16 cellular contexts compared by ENCODE assay signal in the genomic region with DNA sequence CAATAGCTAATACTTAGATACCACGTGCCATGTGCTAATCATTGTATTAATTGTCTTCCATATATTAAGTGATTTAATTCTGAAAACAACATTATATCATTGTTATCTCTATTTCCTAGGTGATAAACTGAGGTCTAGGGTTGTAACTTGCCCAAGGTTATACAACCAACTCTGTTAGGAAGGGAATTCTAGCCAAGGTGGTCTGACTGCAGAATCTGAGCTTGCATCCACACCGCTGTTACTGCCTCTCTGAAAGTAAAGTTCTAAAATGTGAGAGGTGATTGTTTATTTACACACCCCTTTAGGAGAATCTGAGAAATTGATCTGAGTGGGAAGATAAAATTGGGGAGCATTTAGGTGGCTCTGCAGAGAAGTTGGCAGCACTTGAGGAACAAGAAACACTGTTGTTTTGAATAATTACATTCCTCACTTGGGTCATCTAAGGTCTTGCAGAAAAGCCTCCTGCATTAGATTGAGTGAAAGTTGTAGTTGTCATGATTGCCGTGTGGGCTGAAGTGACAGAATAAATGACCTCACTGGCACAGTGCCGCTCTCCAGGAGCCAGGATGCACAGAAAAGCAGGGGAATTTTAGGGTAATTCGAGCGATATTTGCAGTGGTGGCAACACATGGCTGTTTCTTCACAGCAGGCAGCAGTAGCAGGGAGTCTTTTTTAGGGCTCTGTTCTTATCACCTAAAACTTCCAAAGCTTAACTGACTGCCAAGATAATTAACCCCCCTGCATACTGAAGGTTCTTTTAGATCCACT.
DNase-seq lines count a peak whose midpoint lies in the region; ATAC-seq and TF ChIP-seq lines count a peak whose summit lies in the region.
"Had no signal": no experiment of that assay in that cellular context is flagged by ENCODE, and none has a peak within 500 bp of the region (broad histone marks: within the 10 kb centered on the region; RNA-seq: fewer than 3 reads in every experiment).

No MANE protein-coding gene starts in this region.

- no peak overlapping the region for H3K4me3 Mint-ChIP-seq in effector memory CD8-positive, alpha-beta T cell
- H3K4me3 Mint-ChIP-seq: stimulated activated naive B cell treated with anti-CD40 and anti-IgM and Interleukin-4, amounts not matched to agents 10 μg/mL and 1 μg/mL and 100 μg/mL, for 72 hours had no signal

- peak; percentile 39 for DNase-seq in AG10803 (ENCODE audit: low read depth)
- DNase-seq in amniotic epithelial cell (ENCODE audit: low read depth): peak; percentile 9
- peak; percentile 3 for DNase-seq in left kidney (ENCODE audit: low read depth, low spot score)
- no peak for DNase-seq in stimulated activated CD8-positive, alpha-beta memory T cell treated with anti-CD3 and anti-CD28 coated beads, Interleukin-4, amount 100 ng/mL, for 48 hours
- no peak for DNase-seq in DMS114 treated with DMSO at 0.1 percent for 48 hours (lab: John Stamatoyannopoulos, UW; ENCODE audit: unreplicated experiment)
- DNase-seq in NCI-H1436 treated with DMSO at 0.1 percent for 48 hours (lab: John Stamatoyannopoulos, UW): no peak
- no peak for DNase-seq in effector memory CD8-positive, alpha-beta T cell
- DNase-seq: activated CD4-positive, CD25-positive, alpha-beta regulatory T cell treated with anti-CD3 and anti-CD28 coated beads, Interleukin-2, amount 50 U/mL, for 72 hours; AML-193; DND-41; NK-92 treated with Interleukin-12 subunit alpha and Interleukin-12 subunit beta, amount 100 ng/mL, for 24 hours; stimulated activated CD4-positive, alpha-beta T cell treated with anti-CD3 and anti-CD28 coated beads, Interleukin-2, amount 100 ng/mL, for 48 hours; stimulated activated naive B cell treated with anti-CD40 and anti-IgM and Interleukin-4, amounts not matched to agents 10 μg/mL and 1 μg/mL and 100 μg/mL, for 72 hours had no signal

- peaks cover 14% of the 10 kb centered on the region for H3K4me1 ChIP-seq in HEK293 (ENCODE audit: control insufficient read depth, insufficient read depth, low read length)
- H3K4me1 ChIP-seq: breast epithelium had no signal

- TF ChIP-seq CTCF in AG10803 (conservative IDR thresholded peaks at IDR 0.05; ENCODE audit: low read length) (no peak), HEK293 (tag by site-specific recombination; IDR thresholded peaks at IDR 0.05) (no peak)

- peaks cover 0 to 1% of the 10 kb centered on the region in 2 donors for H3K9me3 Mint-ChIP-seq in effector memory CD8-positive, alpha-beta T cell

- H3K4me3 ChIP-seq in AG10803 (ENCODE audit: low read length) (no peak overlapping the region), HEK293 (ENCODE audit: low read depth, low read length) (no peak overlapping the region)
- H3K4me3 ChIP-seq: breast epithelium had no signal

- POLR2A ChIA-PET in HEK293 (lab: Yijun Ruan, JAX): no interaction called here

- no peaks in the 10 kb centered on the region for H3K36me3 ChIP-seq in HEK293 (ENCODE audit: control insufficient read depth in 2 of 2, insufficient read depth in 1 of 2, low read length in 2 of 2)
- H3K36me3 ChIP-seq: breast epithelium had no signal

- CTCF ChIA-PET in HEK293 (lab: Yijun Ruan, JAX): interaction anchor here (0.9 kb wide), 1 partner anchor 59 kb away, joined by 3 read pairs; no protein-coding TSS in a partner anchor

- H3K27me3 Mint-ChIP-seq in effector memory CD8-positive, alpha-beta T cell: no peaks in the 10 kb centered on the region
- H3K27me3 Mint-ChIP-seq: progenitor cell of endocrine pancreas; stimulated activated naive B cell treated with anti-CD40 and anti-IgM and Interleukin-4, amounts not matched to agents 10 μg/mL and 1 μg/mL and 100 μg/mL, for 72 hours had no signal

- no peak for ATAC-seq in effector memory CD8-positive, alpha-beta T cell (replicated peaks)

- H3K27ac ChIP-seq in HEK293 (ENCODE audit: extremely low read depth, low read depth, low read length): peak overlapping the region; percentile 53
- H3K27ac ChIP-seq: breast epithelium had no signal

- H3K9me3 ChIP-seq in HEK293 (ENCODE audit: control insufficient read depth, insufficient read depth, low read depth, low read length): no peaks in the 10 kb centered on the region
- H3K9me3 ChIP-seq: breast epithelium had no signal

- no peak overlapping the region for H3K27ac Mint-ChIP-seq in effector memory CD8-positive, alpha-beta T cell
- H3K27ac Mint-ChIP-seq: progenitor cell of endocrine pancreas; stimulated activated naive B cell treated with anti-CD40 and anti-IgM and Interleukin-4, amounts not matched to agents 10 μg/mL and 1 μg/mL and 100 μg/mL, for 72 hours had no signal

- H3K36me3 Mint-ChIP-seq in effector memory CD8-positive, alpha-beta T cell (ENCODE audit: insufficient read depth): no peaks in the 10 kb centered on the region
- H3K36me3 Mint-ChIP-seq: stimulated activated naive B cell treated with anti-CD40 and anti-IgM and Interleukin-4, amounts not matched to agents 10 μg/mL and 1 μg/mL and 100 μg/mL, for 72 hours had no signal

- no peaks in the 10 kb centered on the region for H3K4me1 Mint-ChIP-seq in effector memory CD8-positive, alpha-beta T cell (ENCODE audit: low read depth in 2 of 2)
- H3K4me1 Mint-ChIP-seq: stimulated activated naive B cell treated with anti-CD40 and anti-IgM and Interleukin-4, amounts not matched to agents 10 μg/mL and 1 μg/mL and 100 μg/mL, for 72 hours had no signal

TF ChIP-seq in HEK293, 187 proteins besides CTCF, POLR2A, EP300 and RAD21 (continues in another document):
- TF ChIP-seq, protein P1, sequence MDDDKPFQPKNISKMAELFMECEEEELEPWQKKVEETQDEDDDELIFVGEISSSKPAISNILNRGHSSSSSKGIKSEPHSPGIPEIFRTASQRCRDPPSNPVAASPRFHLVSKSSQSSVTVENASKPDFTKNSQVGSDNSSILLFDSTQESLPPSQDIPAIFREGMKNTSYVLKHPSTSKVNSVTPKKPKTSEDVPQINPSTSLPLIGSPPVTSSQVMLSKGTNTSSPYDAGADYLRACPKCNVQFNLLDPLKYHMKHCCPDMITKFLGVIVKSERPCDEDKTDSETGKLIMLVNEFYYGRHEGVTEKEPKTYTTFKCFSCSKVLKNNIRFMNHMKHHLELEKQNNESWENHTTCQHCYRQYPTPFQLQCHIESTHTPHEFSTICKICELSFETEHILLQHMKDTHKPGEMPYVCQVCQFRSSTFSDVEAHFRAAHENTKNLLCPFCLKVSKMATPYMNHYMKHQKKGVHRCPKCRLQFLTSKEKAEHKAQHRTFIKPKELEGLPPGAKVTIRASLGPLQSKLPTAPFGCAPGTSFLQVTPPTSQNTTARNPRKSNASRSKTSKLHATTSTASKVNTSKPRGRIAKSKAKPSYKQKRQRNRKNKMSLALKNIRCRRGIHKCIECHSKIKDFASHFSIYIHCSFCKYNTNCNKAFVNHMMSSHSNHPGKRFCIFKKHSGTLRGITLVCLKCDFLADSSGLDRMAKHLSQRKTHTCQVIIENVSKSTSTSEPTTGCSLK (tag by site-specific recombination; IDR thresholded peaks at IDR 0.05): no peak
- TF ChIP-seq ZNF621 (tag by site-specific recombination; IDR thresholded peaks at IDR 0.05): no peak
- TF ChIP-seq MZF1 (tag by site-specific recombination; IDR thresholded peaks at IDR 0.05; ENCODE audit: borderline replicate concordance): 0 out of 2 replicates have a peak, but pooled peaks have one; percentile 14
- no peak for TF ChIP-seq ZFP3 (tag by site-specific recombination; IDR thresholded peaks at IDR 0.05; ENCODE audit: low read depth)
- 0 out of 2 replicates have a peak, but pooled peaks have one; percentile 19 for TF ChIP-seq ZNF24 (tag by site-specific recombination; IDR thresholded peaks at IDR 0.05)
- peak; percentile 68; the same call in 1 of the 2 replicates for TF ChIP-seq TRIM28 (IDR thresholded peaks at IDR 0.05; ENCODE audit: borderline replicate concordance, low read length)
- TF ChIP-seq GLIS1 (tag by site-specific recombination; IDR thresholded peaks at IDR 0.05): peak; percentile 99
- no peak for TF ChIP-seq ZNF174 (tag by site-specific recombination; IDR thresholded peaks at IDR 0.05)
- TF ChIP-seq, protein P2, sequence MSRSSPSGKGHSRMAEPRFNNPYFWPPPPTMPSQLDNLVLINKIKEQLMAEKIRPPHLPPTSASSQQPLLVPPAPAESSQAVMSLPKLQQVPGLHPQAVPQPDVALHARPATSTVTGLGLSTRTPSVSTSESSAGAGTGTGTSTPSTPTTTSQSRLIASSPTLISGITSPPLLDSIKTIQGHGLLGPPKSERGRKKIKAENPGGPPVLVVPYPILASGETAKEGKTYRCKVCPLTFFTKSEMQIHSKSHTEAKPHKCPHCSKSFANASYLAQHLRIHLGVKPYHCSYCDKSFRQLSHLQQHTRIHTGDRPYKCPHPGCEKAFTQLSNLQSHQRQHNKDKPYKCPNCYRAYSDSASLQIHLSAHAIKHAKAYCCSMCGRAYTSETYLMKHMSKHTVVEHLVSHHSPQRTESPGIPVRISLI (tag by site-specific recombination; IDR thresholded peaks at IDR 0.05): no peak
- TF ChIP-seq ZNF549 (tag by site-specific recombination; IDR thresholded peaks at IDR 0.05): no peak
- 0 out of 2 replicates have a peak, but pooled peaks have one; percentile 1 for TF ChIP-seq ZNF654 (tag by site-specific recombination; IDR thresholded peaks at IDR 0.05; ENCODE audit: low read depth)
- TF ChIP-seq ZNF133 (tag by site-specific recombination; IDR thresholded peaks at IDR 0.05): no peak
- TF ChIP-seq ZIC2 (tag by site-specific recombination; IDR thresholded peaks at IDR 0.05): peak; percentile 89
- TF ChIP-seq ZBTB8A (tag by site-specific recombination; IDR thresholded peaks at IDR 0.05): peak; percentile 47
- no peak for TF ChIP-seq ZNF239 (tag by site-specific recombination; IDR thresholded peaks at IDR 0.05)

Comparison
In these comparisons a context has a peak if more than half of its experiments do, and no peak if none do; other contexts are left out.
1. DNase-seq: peak in AG10803 (single experiment), amniotic epithelial cell (single experiment) and left kidney (single experiment); none in stimulated activated CD8-positive, alpha-beta memory T cell treated with anti-CD3 and anti-CD28 coated beads, Interleukin-4, amount 100 ng/mL, for 48 hours (single experiment), DMS114 treated with DMSO at 0.1 percent for 48 hours (single experiment), NCI-H1436 treated with DMSO at 0.1 percent for 48 hours (single experiment) and effector memory CD8-positive, alpha-beta T cell (0 of 3).